24 cellular contexts compared by ENCODE assay signal in genomic region chr20:32195581-32195980, GRCh38. TPM values are rescaled to one million over a fixed set of nuclear protein-coding genes. Genes with fewer than 3 reads are reported as not detected.
DNase-seq lines count a peak whose midpoint lies in the region; ATAC-seq, FAIRE-seq and TF ChIP-seq lines count a peak whose summit lies in the region.
"Had no signal": no experiment of that assay in that cellular context is flagged by ENCODE, and none has a peak within 500 bp of the region (broad histone marks: within the 10 kb centered on the region; RNA-seq: fewer than 3 reads in every experiment).

No MANE protein-coding gene starts in this region.

- DNase-seq in DMS53 (lab: John Stamatoyannopoulos, UW) (peak; percentile 26), DMS53 treated with DMSO at 0.1 percent for 48 hours (lab: John Stamatoyannopoulos, UW; ENCODE audit: unreplicated experiment) (no peak), mucosa of descending colon (no peak), urothelium cell line (ENCODE audit: low spot score) (no peak)
- DNase-seq in stimulated activated naive CD8-positive, alpha-beta T cell treated with anti-CD3 and anti-CD28 coated beads, Interleukin-15, Interleukin-2, amounts not matched to agents 100 U/mL and 50 U/mL, for 24 hours, result no peak
- DNase-seq in activated CD8-positive, alpha-beta memory T cell treated with anti-CD3 and anti-CD28 coated beads, Interleukin-2, amount 50 U/mL, for 48 hours, result no peak
- DNase-seq: activated CD8-positive, alpha-beta memory T cell treated with anti-CD3 and anti-CD28 coated beads for 24 hours; activated gamma-delta T cell treated with Interleukin-2 at 50 U/mL for 16 hours; effector CD4-positive, alpha-beta T cell; NCI-H187 treated with DMSO at 0.1 percent for 48 hours; NK-92 treated with Interleukin-12 subunit alpha and Interleukin-12 subunit beta, amount 100 ng/mL, for 24 hours; psoas muscle; stimulated activated CD4-positive, alpha-beta T cell treated with anti-CD3 and anti-CD28 coated beads, Interleukin-2, amount 100 ng/mL, for 24 hours; stimulated activated naive CD4-positive, alpha-beta T cell treated with Interleukin-2 at 50 U/mL for 16 hours; T-helper 2 cell; trophoblast cell had no signal

- H3K4me1 Mint-ChIP-seq in stimulated activated naive CD8-positive, alpha-beta T cell treated with anti-CD3 and anti-CD28 coated beads, Interleukin-15, Interleukin-2, amounts not matched to agents 100 ng/mL and 50 ng/mL, for 24 hours (ENCODE audit: low read depth), result peaks cover 74% of the 10 kb centered on the region

- no peaks in the 10 kb centered on the region for H3K27me3 Mint-ChIP-seq in stimulated activated naive CD8-positive, alpha-beta T cell treated with anti-CD3 and anti-CD28 coated beads, Interleukin-15, Interleukin-2, amounts not matched to agents 100 ng/mL and 50 ng/mL, for 24 hours

- H3K4me1 ChIP-seq in mucosa of descending colon (ENCODE audit: low read depth), result no peaks in the 10 kb centered on the region

- FAIRE-seq in urothelium cell line (lab: Jason Lieb, UNC), result no peak
- FAIRE-seq: frontal cortex had no signal

- H3K9me3 ChIP-seq in mucosa of descending colon, result no peaks in the 10 kb centered on the region
- H3K9me3 ChIP-seq: Peyer's patch, psoas muscle had no signal

- H3K4me3 ChIP-seq in mucosa of descending colon, result no peak overlapping the region
- H3K4me3 ChIP-seq: Peyer's patch, psoas muscle, skin epidermis had no signal

- ATAC-seq in stimulated activated naive CD8-positive, alpha-beta T cell treated with anti-CD3 and anti-CD28 coated beads, Interleukin-15, Interleukin-2, amounts not matched to agents 100 U/mL and 50 U/mL, for 24 hours, result no peak
- ATAC-seq in mucosa of descending colon (peak; percentile 13), GM18861 (IDR thresholded peaks at IDR 0.05; ENCODE audit: unreplicated experiment) (no peak)
- ATAC-seq: HCT116, psoas muscle, WTC11 had no signal

- intact Hi-C loops in mucosa of descending colon (cut with DNase I, micrococcal nuclease), result no loop called here

- no peaks in the 10 kb centered on the region for H3K9me3 Mint-ChIP-seq in stimulated activated naive CD8-positive, alpha-beta T cell treated with anti-CD3 and anti-CD28 coated beads, Interleukin-15, Interleukin-2, amounts not matched to agents 100 ng/mL and 50 ng/mL, for 24 hours
- H3K9me3 Mint-ChIP-seq: nephron, WTC11 had no signal

- peak overlapping the region; percentile 75 for H3K27ac Mint-ChIP-seq in stimulated activated naive CD8-positive, alpha-beta T cell treated with anti-CD3 and anti-CD28 coated beads, Interleukin-15, Interleukin-2, amounts not matched to agents 100 ng/mL and 50 ng/mL, for 24 hours
- H3K27ac Mint-ChIP-seq: nephron, WTC11 had no signal

- no peak overlapping the region for H3K4me3 Mint-ChIP-seq in stimulated activated naive CD8-positive, alpha-beta T cell treated with anti-CD3 and anti-CD28 coated beads, Interleukin-15, Interleukin-2, amounts not matched to agents 100 ng/mL and 50 ng/mL, for 24 hours
- H3K4me3 Mint-ChIP-seq: nephron, WTC11 had no signal

- H3K36me3 Mint-ChIP-seq in stimulated activated naive CD8-positive, alpha-beta T cell treated with anti-CD3 and anti-CD28 coated beads, Interleukin-15, Interleukin-2, amounts not matched to agents 100 ng/mL and 50 ng/mL, for 24 hours (ENCODE audit: low read depth), result peaks cover 80% of the 10 kb centered on the region

- peaks cover 9% of the 10 kb centered on the region for H3K36me3 ChIP-seq in mucosa of descending colon (ENCODE audit: low read depth)

- TF ChIP-seq CTCF in mucosa of descending colon (IDR thresholded peaks at IDR 0.05), result no peak

RNA-seq across cellular contexts. Expression of gene PLAGL2, which starts 12.0 kb away (rescaled TPM):
- 10 to 100 TPM; 12.9 to 21.9 (median 16.5) TPM for total RNA-seq in mucosa of descending colon

RNA-seq across cellular contexts. Expression of gene POFUT1, which starts 12.1 kb away (rescaled TPM):
- total RNA-seq in mucosa of descending colon, result 10 to 100 TPM; 35.5 to 48.5 (median 44.8) TPM
